ENCODE assay signal across 1 cellular context in genomic region chr12:120381752-120382419, GRCh38.
A peak's percentile ranks its signal among the peaks of the same experiment; 100 is the strongest.
TF ChIP-seq lines count a peak whose summit lies in the region.

No MANE protein-coding gene starts in this region.

TF ChIP-seq in K562, 482 proteins besides CTCF, POLR2A, EP300 and RAD21 (continued from another document and continues in another):
- no peak for TF ChIP-seq ZFP91 (CRISPR knock-in tag; IDR thresholded peaks at IDR 0.05)
- peak; percentile 65 for TF ChIP-seq CXXC5 (CRISPR knock-in tag; IDR thresholded peaks at IDR 0.05)
- TF ChIP-seq FOSL1 (tag; conservative IDR thresholded peaks at IDR 0.05) = peak; percentile 92
- peak; percentile 65; the same call in 1 of the 2 replicates for TF ChIP-seq SOX6 (IDR thresholded peaks at IDR 0.05)
- TF ChIP-seq MED1 (CRISPR knock-in tag; IDR thresholded peaks at IDR 0.05; ENCODE audit: borderline replicate concordance) = no peak
- TF ChIP-seq MBD2 (IDR thresholded peaks at IDR 0.05; ENCODE audit: borderline replicate concordance, low read depth) = no peak
- TF ChIP-seq ETS2 (tag; IDR thresholded peaks at IDR 0.05; ENCODE audit: borderline replicate concordance, poor library complexity, severe bottlenecking) = no peak
- peak; percentile 86 for TF ChIP-seq TFE3 (CRISPR knock-in tag; IDR thresholded peaks at IDR 0.05)
- peak; percentile 65 for TF ChIP-seq ESRRA (IDR thresholded peaks at IDR 0.05; ENCODE audit: borderline replicate concordance, low read depth)
- peak; percentile 91 for TF ChIP-seq ARID1B (IDR thresholded peaks at IDR 0.05)
- no peak for TF ChIP-seq ZNF41 (CRISPR knock-in tag; conservative IDR thresholded peaks at IDR 0.05)
- TF ChIP-seq DLX4 (CRISPR knock-in tag; IDR thresholded peaks at IDR 0.05) = no peak
- TF ChIP-seq RAD51 (IDR thresholded peaks at IDR 0.05; ENCODE audit: borderline replicate concordance, low read depth) = peak; percentile 82
- TF ChIP-seq MAX (CRISPR knock-in tag; IDR thresholded peaks at IDR 0.05) = no peak
- TF ChIP-seq HOMEZ (CRISPR knock-in tag; IDR thresholded peaks at IDR 0.05) = no peak
- TF ChIP-seq ATF7 (IDR thresholded peaks at IDR 0.05) = peak; percentile 85
- TF ChIP-seq SRSF9 (IDR thresholded peaks at IDR 0.05; ENCODE audit: borderline replicate concordance, low read depth, low read length) = no peak
- no peak for TF ChIP-seq PHB2 (IDR thresholded peaks at IDR 0.05; ENCODE audit: low read depth)
- peak; percentile 44; the same call in 1 of the 2 replicates for TF ChIP-seq NR2C1 (IDR thresholded peaks at IDR 0.05)
- 0 out of 2 replicates have a peak, but pooled peaks have one; percentile 45 for TF ChIP-seq NR2C1 (tag; IDR thresholded peaks at IDR 0.05)
- no peak for TF ChIP-seq NR2F6 (CRISPR knock-in tag; IDR thresholded peaks at IDR 0.05)
- 0 out of 2 replicates have a peak, but pooled peaks have one; percentile 27 for TF ChIP-seq ZNF175 (CRISPR knock-in tag; IDR thresholded peaks at IDR 0.05; ENCODE audit: low read depth)
- peak; percentile 65 for TF ChIP-seq EHMT2 (IDR thresholded peaks at IDR 0.05)
- peak; percentile 89 for TF ChIP-seq BHLHE40 (IDR thresholded peaks at IDR 0.05; ENCODE audit: low read length)
- no peak for TF ChIP-seq ZNF12 (CRISPR knock-in tag; IDR thresholded peaks at IDR 0.05)
- no peak for TF ChIP-seq MXI1 (IDR thresholded peaks at IDR 0.05; ENCODE audit: low read depth, low read length)
- no peak for TF ChIP-seq ZNF408 (CRISPR knock-in tag; IDR thresholded peaks at IDR 0.05; ENCODE audit: low read depth)
- no peak for TF ChIP-seq TAF15 (IDR thresholded peaks at IDR 0.05; ENCODE audit: low read depth, low read length)
- no peak for TF ChIP-seq ZNF785 (CRISPR knock-in tag; IDR thresholded peaks at IDR 0.05)
- TF ChIP-seq SRSF1 (IDR thresholded peaks at IDR 0.05; ENCODE audit: low read depth, low read length) = no peak
- TF ChIP-seq SFPQ (IDR thresholded peaks at IDR 0.05; ENCODE audit: low read depth, low read length) = no peak
- TF ChIP-seq GTF2E2 (tag; IDR thresholded peaks at IDR 0.05) = no peak
- no peak for TF ChIP-seq HNRNPK (IDR thresholded peaks at IDR 0.05; ENCODE audit: low read depth, low read length, poor library complexity, severe bottlenecking)
- TF ChIP-seq RBM34 (IDR thresholded peaks at IDR 0.05; ENCODE audit: borderline replicate concordance, insufficient read depth, low read length) = no peak
- TF ChIP-seq MNT (conservative IDR thresholded peaks at IDR 0.05) = 0 out of 4 replicates have a peak, but pooled peaks of 1 of the 2 experiments have one; percentile 38
- TF ChIP-seq ARHGAP35 (IDR thresholded peaks at IDR 0.05; ENCODE audit: partially characterized antibody) = no peak
- no peak for TF ChIP-seq ZBTB2 (IDR thresholded peaks at IDR 0.05)
- peak; percentile 37; the same call in 1 of the 2 replicates for TF ChIP-seq CEBPB (tag; IDR thresholded peaks at IDR 0.05)
- no peak for TF ChIP-seq TCF7L2 (IDR thresholded peaks at IDR 0.05; ENCODE audit: low read depth, low read length)
- TF ChIP-seq NR2C2 (CRISPR knock-in tag; IDR thresholded peaks at IDR 0.05) = no peak
- peak; percentile 45; the same call in 1 of the 2 replicates for TF ChIP-seq NR2C2 (tag; IDR thresholded peaks at IDR 0.05)
- 0 out of 2 replicates have a peak, but pooled peaks have one; percentile 52 for TF ChIP-seq HDAC2 (IDR thresholded peaks at IDR 0.05)
- no peak for TF ChIP-seq NBN (IDR thresholded peaks at IDR 0.05; ENCODE audit: low read depth)
- no peak for TF ChIP-seq ZNF282 (CRISPR knock-in tag; IDR thresholded peaks at IDR 0.05)
- peak; percentile 19 for TF ChIP-seq NEUROD1 (IDR thresholded peaks at IDR 0.05; ENCODE audit: borderline replicate concordance, low read depth, low read length, partially characterized antibody)
- no peak for TF ChIP-seq GABPA (tag; conservative IDR thresholded peaks at IDR 0.05; ENCODE audit: low read depth)
- no peak for TF ChIP-seq KDM4B (IDR thresholded peaks at IDR 0.05; ENCODE audit: borderline replicate concordance in 2 of 2, low read depth in 1 of 2)
- no peak for TF ChIP-seq NCOA6 (IDR thresholded peaks at IDR 0.05)
- TF ChIP-seq SMARCE1 (IDR thresholded peaks at IDR 0.05) = peak; percentile 82
- peak; percentile 39; the same call in 1 of the 2 replicates for TF ChIP-seq BCOR (IDR thresholded peaks at IDR 0.05)
- no peak for TF ChIP-seq DEAF1 (CRISPR knock-in tag; IDR thresholded peaks at IDR 0.05)
- TF ChIP-seq NCOR1 (IDR thresholded peaks at IDR 0.05) = peak; percentile 63
- no peak for TF ChIP-seq ZNF23 (CRISPR knock-in tag; IDR thresholded peaks at IDR 0.05)
- TF ChIP-seq ZC3H4 (CRISPR knock-in tag; IDR thresholded peaks at IDR 0.05; ENCODE audit: borderline replicate concordance) = no peak
- no peak for TF ChIP-seq SETDB1 (IDR thresholded peaks at IDR 0.05; ENCODE audit: low read length)
- TF ChIP-seq ZNF589 (CRISPR knock-in tag; IDR thresholded peaks at IDR 0.05; ENCODE audit: low read depth) = no peak
- TF ChIP-seq DACH1 (IDR thresholded peaks at IDR 0.05; ENCODE audit: partially characterized antibody) = no peak
- no peak for TF ChIP-seq TAF1 (IDR thresholded peaks at IDR 0.05; ENCODE audit: control insufficient read depth, extremely low read depth, insufficient read depth, low read length, severe bottlenecking)
- TF ChIP-seq ILK (tag; IDR thresholded peaks at IDR 0.05; ENCODE audit: borderline replicate concordance, low read depth) = no peak
- peak; percentile 44; the same call in 1 of the 2 replicates for TF ChIP-seq ZEB2 (IDR thresholded peaks at IDR 0.05)
- peak; percentile 82 for TF ChIP-seq TEAD4 (IDR thresholded peaks at IDR 0.05; ENCODE audit: low read length)
- no peak for TF ChIP-seq TEAD4 (CRISPR knock-in tag; IDR thresholded peaks at IDR 0.05; ENCODE audit: borderline replicate concordance)
- TF ChIP-seq THRB (CRISPR knock-in tag; conservative IDR thresholded peaks at IDR 0.05) = no peak
- TF ChIP-seq SAFB2 (IDR thresholded peaks at IDR 0.05; ENCODE audit: borderline replicate concordance, low read depth, low read length, severe bottlenecking) = no peak
- no peak for TF ChIP-seq HLTF (IDR thresholded peaks at IDR 0.05)
- no peak for TF ChIP-seq FOXJ3 (CRISPR knock-in tag; IDR thresholded peaks at IDR 0.05)
